ENCODE assay signal across 18 cellular contexts in the genomic region with DNA sequence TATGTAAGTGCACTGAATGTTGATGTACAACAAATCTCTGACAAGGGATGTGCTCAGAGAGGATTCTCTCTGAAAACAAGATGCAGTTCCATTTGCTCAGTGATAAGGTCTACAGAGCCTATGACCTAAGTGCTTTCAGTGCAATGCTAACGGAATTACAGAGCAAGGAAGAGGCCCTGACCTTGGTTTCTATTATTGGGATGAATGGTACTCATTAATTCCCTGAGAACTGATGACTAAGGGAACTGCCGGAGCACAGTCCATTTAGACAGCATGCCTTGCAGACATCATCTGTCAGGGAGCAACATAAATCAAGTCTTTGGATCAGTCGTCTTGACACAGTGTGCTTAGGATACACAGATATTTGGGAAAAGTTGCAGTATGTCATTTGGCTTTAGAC.
DNase-seq lines count a peak whose midpoint lies in the region; ATAC-seq, FAIRE-seq and TF ChIP-seq lines count a peak whose summit lies in the region.
"Had no signal": no experiment of that assay in that cellular context is flagged by ENCODE, and none has a peak within 500 bp of the region (broad histone marks: within the 10 kb centered on the region; RNA-seq: fewer than 3 reads in every experiment).

No MANE protein-coding gene starts in this region.

- H3K9ac ChIP-seq in endocrine pancreas (ENCODE audit: control insufficient read depth, insufficient read depth, low read length) (no peak overlapping the region), H9 (ENCODE audit: extremely low read depth, insufficient read length, low read length) (no peak overlapping the region), Karpas-422 (ENCODE audit: low read length) (no peak overlapping the region)

- H3K36me3 ChIP-seq in endocrine pancreas (ENCODE audit: control insufficient read depth, insufficient read depth, low read length), result no peaks in the 10 kb centered on the region
- H3K36me3 ChIP-seq in right lobe of liver, result no peaks in the 10 kb centered on the region
- no peaks in the 10 kb centered on the region for H3K36me3 ChIP-seq in Karpas-422 (ENCODE audit: insufficient read depth, low read length)

- H3K27me3 ChIP-seq in endocrine pancreas (ENCODE audit: control insufficient read depth, insufficient read depth, low read length), result no peaks in the 10 kb centered on the region
- no peaks in the 10 kb centered on the region for H3K27me3 ChIP-seq in right lobe of liver
- H3K27me3 ChIP-seq in H9 (ENCODE audit: insufficient read depth, low read length), result no peaks in the 10 kb centered on the region
- no peaks in the 10 kb centered on the region for H3K27me3 ChIP-seq in Karpas-422 (ENCODE audit: low read length)

- no peak overlapping the region for H2AK5ac ChIP-seq in H9 (ENCODE audit: insufficient read length, low read length)

- H4K5ac ChIP-seq in H9 (ENCODE audit: insufficient read length, low read depth, low read length), result no peak overlapping the region

- no peaks in the 10 kb centered on the region for H4K20me1 ChIP-seq in H9 (ENCODE audit: control insufficient read depth, insufficient read depth, insufficient read length)
- H4K20me1 ChIP-seq in Karpas-422 (ENCODE audit: insufficient read depth, low read depth, low read length), result no peaks in the 10 kb centered on the region

- H3K27ac Mint-ChIP-seq in H9, result no peak overlapping the region
- H3K27ac Mint-ChIP-seq: stimulated activated naive CD8-positive, alpha-beta T cell treated with anti-CD3 and anti-CD28 coated beads, Interleukin-15, Interleukin-2, amounts not matched to agents 100 ng/mL and 50 ng/mL, for 24 hours; T-cell had no signal

- no peaks in the 10 kb centered on the region for H3K27me3 Mint-ChIP-seq in H9 (ENCODE audit: low read depth)

- H4K91ac ChIP-seq in H9 (ENCODE audit: insufficient read length, low read depth, low read length), result no peak overlapping the region

- no peak overlapping the region for H3K14ac ChIP-seq in H9 (ENCODE audit: insufficient read depth, low read length)

- no peak overlapping the region for H3K56ac ChIP-seq in H9 (ENCODE audit: insufficient read length, low read depth, low read length)

- no peaks in the 10 kb centered on the region for H3K9me2 ChIP-seq in Karpas-422 (replicated peaks; ENCODE audit: insufficient read depth, low read length)

- H3K9me3 Mint-ChIP-seq in H9, result no peaks in the 10 kb centered on the region
- H3K9me3 Mint-ChIP-seq: stimulated activated naive CD8-positive, alpha-beta T cell treated with anti-CD3 and anti-CD28 coated beads, Interleukin-15, Interleukin-2, amounts not matched to agents 100 ng/mL and 50 ng/mL, for 24 hours; T-cell had no signal

- H2BK15ac ChIP-seq in H9 (ENCODE audit: low read depth, low read length), result no peak overlapping the region

- H3K4me1 ChIP-seq in endocrine pancreas (ENCODE audit: control insufficient read depth, insufficient read depth, low read length) (peaks cover 19% of the 10 kb centered on the region), right lobe of liver (no peaks in the 10 kb centered on the region), H9 (ENCODE audit: insufficient read depth, low read length) (no peaks in the 10 kb centered on the region; the same call in 1 of the 2 replicates), Karpas-422 (ENCODE audit: low read length) (no peaks in the 10 kb centered on the region)

- no peak for FAIRE-seq in HTR-8/SVneo (lab: Jason Lieb, UNC)
- FAIRE-seq: G401.6 had no signal

- H3K4me3 ChIP-seq in endocrine pancreas (ENCODE audit: control insufficient read depth, insufficient read depth, low read length), result peak overlapping the region; percentile 50
- no peak overlapping the region for H3K4me3 ChIP-seq in right lobe of liver
- H3K4me3 ChIP-seq in Karpas-422 (ENCODE audit: low read length), result no peak overlapping the region

- H4K8ac ChIP-seq in H9 (replicated peaks; ENCODE audit: insufficient read length, low read depth, low read length), result no peak overlapping the region

- no peak overlapping the region for H2BK12ac ChIP-seq in H9 (ENCODE audit: insufficient read length, low read depth, low read length)

- DNase-seq in AG20443 (ENCODE audit: low spot score) (peak; percentile 67), HTR-8/SVneo (ENCODE audit: insufficient read length, low spot score) (peak; percentile 17), right lobe of liver (no peak), H9 (no peak), Karpas-422 (no peak), HT-29 (ENCODE audit: low spot score) (no peak)
- DNase-seq: aorta; effector CD8-positive, alpha-beta T cell; midbrain; NCI-H2081 treated with DMSO at 0.1 percent for 48 hours; posterior cingulate gyrus; stimulated activated CD4-positive, alpha-beta T cell treated with anti-CD3 and anti-CD28 coated beads, Interleukin-4, amount 100 ng/mL, for 24 hours; T-cell had no signal

- no peak overlapping the region for H2BK120ac ChIP-seq in H9 (ENCODE audit: low read depth, low read length, poor library complexity, severe bottlenecking)

- H3K4me2 ChIP-seq in H9 (ENCODE audit: insufficient read depth, insufficient read length, low read length) (no peak overlapping the region), Karpas-422 (ENCODE audit: low read depth, low read length, poor library complexity, severe bottlenecking) (no peak overlapping the region)

- ATAC-seq in right lobe of liver (peak; percentile 31 to 81 (median 48)), HG02763 (IDR thresholded peaks at IDR 0.05; ENCODE audit: unreplicated experiment) (no peak)
- ATAC-seq: T-cell had no signal

- WGBS in right lobe of liver (ENCODE audit: insufficient coverage, low coverage, low lambda C conversion rate, missing lambda C conversion rate), result 29% methylated on average over 3 of the region's 3 CpGs
- WGBS in H9 (ENCODE audit: extremely low coverage, insufficient read length, low lambda C conversion rate), result no CpG with 5 or more reads among the region's 3 CpGs

- H2BK20ac ChIP-seq in H9 (ENCODE audit: low read depth, low read length, poor library complexity, severe bottlenecking), result no peak overlapping the region

- no peaks in the 10 kb centered on the region for H3K36me3 Mint-ChIP-seq in H9 (ENCODE audit: insufficient read depth in 1 of 3, low read depth in 3 of 3)
- H3K36me3 Mint-ChIP-seq: T-cell had no signal

- no peak overlapping the region for H2BK5ac ChIP-seq in H9 (ENCODE audit: insufficient read length, low read length)

- H3T11ph ChIP-seq in H9 (ENCODE audit: low read length), result no peak overlapping the region

- H2AFZ ChIP-seq in H9 (ENCODE audit: low read length) (no peak overlapping the region), Karpas-422 (ENCODE audit: low read length) (no peak overlapping the region)

- H3K18ac ChIP-seq in H9 (ENCODE audit: insufficient read length, low read depth, low read length), result no peak overlapping the region

- H3K79me1 ChIP-seq in H9 (ENCODE audit: insufficient read depth, low read depth, low read length, poor library complexity, severe bottlenecking), result no peaks in the 10 kb centered on the region

- intact Hi-C loops in right lobe of liver (cut with DNase I), result no loop called here

- no peak for TF ChIP-seq POLR2A in right lobe of liver (IDR thresholded peaks at IDR 0.05)

- H3K23me2 ChIP-seq in H9 (ENCODE audit: insufficient read length, low read depth, low read length, poor library complexity, severe bottlenecking), result no peaks in the 10 kb centered on the region

- H3K79me2 ChIP-seq in H9 (ENCODE audit: insufficient read depth, low read length), result no peaks in the 10 kb centered on the region
- no peaks in the 10 kb centered on the region for H3K79me2 ChIP-seq in Karpas-422 (ENCODE audit: low read length)

- H3K4me1 Mint-ChIP-seq in H9, result peaks cover 0 to 5% of the 10 kb centered on the region in 2 experiments; a peak in 1 of 4 replicates
- H3K4me1 Mint-ChIP-seq: T-cell had no signal

- no peak overlapping the region for H3K4ac ChIP-seq in H9 (ENCODE audit: low read depth, low read length)

- H3K27ac ChIP-seq in right lobe of liver, result no peak overlapping the region
- no peak overlapping the region for H3K27ac ChIP-seq in H9 (ENCODE audit: insufficient read length, low read depth, low read length)
- no peak overlapping the region for H3K27ac ChIP-seq in Karpas-422 (ENCODE audit: low read length)
- H3K27ac ChIP-seq: C4-2B had no signal

- H3K9me3 ChIP-seq in endocrine pancreas (ENCODE audit: control insufficient read depth, low read length) (no peaks in the 10 kb centered on the region), right lobe of liver (no peaks in the 10 kb centered on the region), H9 (ENCODE audit: control insufficient read depth, low read depth, low read length) (no peaks in the 10 kb centered on the region), Karpas-422 (ENCODE audit: low read length) (no peaks in the 10 kb centered on the region)

- no peak for TF ChIP-seq CTCF in right lobe of liver (IDR thresholded peaks at IDR 0.05)
- no peak for TF ChIP-seq CTCF in H9 (conservative IDR thresholded peaks at IDR 0.05)

- H3K4me3 Mint-ChIP-seq in H9, result no peak overlapping the region
- H3K4me3 Mint-ChIP-seq: stimulated activated naive CD8-positive, alpha-beta T cell treated with anti-CD3 and anti-CD28 coated beads, Interleukin-15, Interleukin-2, amounts not matched to agents 100 ng/mL and 50 ng/mL, for 24 hours; T-cell had no signal

- no peak overlapping the region for H3K23ac ChIP-seq in H9 (ENCODE audit: insufficient read length, low read depth, low read length)

Comparison
In these comparisons a context has a peak if more than half of its experiments do, and no peak if none do; other contexts are left out.
1. DNase-seq: peak in AG20443 (single experiment) and HTR-8/SVneo (single experiment); none in right lobe of liver (0 of 3), H9 (single experiment), Karpas-422 (single experiment) and HT-29 (single experiment).